ENCODE assay signal across 5 cellular contexts in the genomic region with DNA sequence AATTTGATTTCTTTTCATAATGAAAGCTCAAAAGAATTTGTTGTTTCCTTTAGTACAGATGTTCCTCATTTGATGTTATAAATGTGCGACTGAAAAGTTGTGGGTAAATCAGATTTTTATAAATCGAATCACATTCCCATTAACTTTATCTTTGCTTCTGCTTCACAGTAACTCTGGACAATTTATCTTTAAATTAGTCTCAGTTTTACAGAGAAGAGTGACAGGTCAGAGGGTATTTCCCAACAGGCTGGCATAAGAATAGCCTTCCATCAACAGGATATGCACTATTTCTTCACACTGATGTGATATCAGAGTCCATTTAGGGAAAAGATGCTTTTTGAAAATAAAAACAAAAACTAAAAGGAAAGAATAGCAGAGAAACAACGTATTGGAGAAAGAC.
"Had no signal": no experiment of that assay in that cellular context is flagged by ENCODE, and none has a peak within 500 bp of the region (broad histone marks: within the 10 kb centered on the region; RNA-seq: fewer than 3 reads in every experiment).

No MANE protein-coding gene starts in this region.

- H3K4me3 ChIP-seq: GM23338, K562 had no signal

- ATAC-seq: GM23338, K562 had no signal

- DNase-seq: H9, HCEC 1CT, IMR-90 had no signal
